17 cellular contexts compared by ENCODE assay signal in genomic region chr16:66133641-66134402, GRCh38.
"Had no signal": no experiment of that assay in that cellular context is flagged by ENCODE, and none has a peak within 500 bp of the region (broad histone marks: within the 10 kb centered on the region; RNA-seq: fewer than 3 reads in every experiment).

No MANE protein-coding gene starts in this region.

- H3K27me3 ChIP-seq: ascending aorta, cardiac muscle cell, uterus had no signal

- H3K27ac ChIP-seq: cardiac muscle cell, uterus had no signal

- H3K4me1 ChIP-seq: uterus had no signal

- H3K9me3 ChIP-seq: ascending aorta, mucosa of descending colon, uterus had no signal

- H3K36me3 ChIP-seq: ascending aorta, cardiac muscle cell, uterus had no signal

- DNase-seq: activated CD4-positive, alpha-beta memory T cell treated with anti-CD3 and anti-CD28 coated beads, Interleukin-2, amount 10 ng/mL, durations not matched to agents 7 days and 5 days; activated CD4-positive, alpha-beta T cell treated with anti-CD3 and anti-CD28 coated beads for 1 hour; activated CD8-positive, alpha-beta memory T cell treated with anti-CD3 and anti-CD28 coated beads, Interleukin-2, amount 50 U/mL, for 4 hours; activated naive CD8-positive, alpha-beta T cell treated with anti-CD3 and anti-CD28 coated beads, Interleukin-2, amount 10 ng/mL, durations not matched to agents 7 days and 5 days; effector CD8-positive, alpha-beta T cell; hippocampal formation; mucosa of descending colon; naive thymus-derived CD8-positive, alpha-beta T cell; nucleus accumbens; right cardiac atrium; stimulated activated CD4-positive, alpha-beta T cell treated with anti-CD3 and anti-CD28 coated beads, Interleukin-2, amount 100 ng/mL, for 48 hours; T1000; uterus had no signal

- ATAC-seq: mucosa of descending colon; naive thymus-derived CD8-positive, alpha-beta T cell; right cardiac atrium had no signal

- H3K4me3 ChIP-seq: ascending aorta, cardiac muscle cell, lung, mucosa of descending colon, uterus had no signal

- FAIRE-seq: colon had no signal
